In the genomic region with DNA sequence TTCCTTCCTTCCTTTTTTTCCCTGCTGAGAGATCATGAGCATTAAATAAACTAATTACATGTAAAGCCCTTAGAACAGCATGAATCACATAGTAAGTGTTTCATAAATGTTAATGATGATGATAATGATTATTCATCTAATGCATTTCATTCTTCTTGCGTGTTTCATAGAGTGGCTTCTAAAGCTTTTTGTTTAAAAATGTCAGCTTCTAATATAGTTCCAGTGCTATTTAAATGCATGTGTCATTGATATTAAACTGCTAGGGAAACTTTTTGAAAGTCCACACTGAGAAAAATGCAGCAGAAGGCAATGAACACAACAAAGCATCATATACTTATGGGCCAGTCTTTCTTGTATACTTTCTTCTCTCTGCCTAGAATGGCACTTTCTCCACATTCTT, we compare ENCODE assay signal across 24 cellular contexts.
"Had no signal": no experiment of that assay in that cellular context is flagged by ENCODE, and none has a peak within 500 bp of the region (broad histone marks: within the 10 kb centered on the region; RNA-seq: fewer than 3 reads in every experiment).

No MANE protein-coding gene starts in this region.

- H3K4me2 ChIP-seq: hepatocyte had no signal

- H2AFZ ChIP-seq: hepatocyte had no signal

- H3K9me3 Mint-ChIP-seq: dendritic cell treated with granulocyte-macrophage colony-stimulating factor and Interleukin-4, amounts not matched to agents 40 ng/mL and 50 ng/mL, for 4 days had no signal

- H3K27ac Mint-ChIP-seq: dendritic cell treated with granulocyte-macrophage colony-stimulating factor and Interleukin-4, amounts not matched to agents 40 ng/mL and 50 ng/mL, for 4 days; effector memory CD8-positive, alpha-beta T cell; endodermal cell had no signal

- H3K4me1 Mint-ChIP-seq: endodermal cell had no signal

- H3K4me1 ChIP-seq: colonic mucosa, esophagus muscularis mucosa, foreskin keratinocyte, gastrocnemius medialis, gastroesophageal sphincter, heart left ventricle, heart right ventricle had no signal

- ATAC-seq: effector memory CD8-positive, alpha-beta T cell; esophagus mucosa; foreskin keratinocyte; gastrocnemius medialis; gastroesophageal sphincter; heart left ventricle; heart right ventricle had no signal

- DNase-seq: colonic mucosa; cortex of kidney; dermis blood vessel endothelial cell; dorsolateral prefrontal cortex; effector CD4-positive, alpha-beta T cell; effector CD8-positive, alpha-beta T cell; effector memory CD4-positive, alpha-beta T cell; effector memory CD8-positive, alpha-beta T cell; endodermal cell; erythroblast; foreskin fibroblast; foreskin keratinocyte; foreskin melanocyte; gastrocnemius medialis; glutamatergic neuron; head of caudate nucleus; heart left ventricle; heart right ventricle had no signal

- H3K36me3 ChIP-seq: colonic mucosa, esophagus muscularis mucosa, gastrocnemius medialis, gastroesophageal sphincter, heart left ventricle, heart right ventricle had no signal

- H3K27ac ChIP-seq: colonic mucosa, dorsolateral prefrontal cortex, epithelial cell of prostate, esophagus muscularis mucosa, foreskin keratinocyte, gastrocnemius medialis, gastroesophageal sphincter, heart left ventricle, heart right ventricle, hepatocyte had no signal

- H3K27me3 ChIP-seq: colonic mucosa, dorsolateral prefrontal cortex, esophagus muscularis mucosa, foreskin keratinocyte, gastrocnemius medialis, gastroesophageal sphincter, heart left ventricle, heart right ventricle, hepatocyte had no signal

- H3K27me3 Mint-ChIP-seq: dendritic cell treated with granulocyte-macrophage colony-stimulating factor and Interleukin-4, amounts not matched to agents 40 ng/mL and 50 ng/mL, for 4 days; effector memory CD8-positive, alpha-beta T cell had no signal

- H3K4me3 ChIP-seq: colonic mucosa, dorsolateral prefrontal cortex, esophagus muscularis mucosa, gastrocnemius medialis, gastroesophageal sphincter, heart left ventricle, heart right ventricle, hepatocyte had no signal

- H3K9me3 ChIP-seq: colonic mucosa, gastrocnemius medialis, gastroesophageal sphincter, heart right ventricle had no signal

- H3K4me3 Mint-ChIP-seq: dendritic cell treated with granulocyte-macrophage colony-stimulating factor and Interleukin-4, amounts not matched to agents 40 ng/mL and 50 ng/mL, for 4 days; effector memory CD8-positive, alpha-beta T cell; endodermal cell had no signal
